In genomic region chr11:114296979-114297372, GRCh38 we compare ENCODE assay signal across 14 cellular contexts. TPM values are rescaled to one million over a fixed set of nuclear protein-coding genes. Genes with fewer than 3 reads are reported as not detected.
DNase-seq lines count a peak whose midpoint lies in the region; ATAC-seq and TF ChIP-seq lines count a peak whose summit lies in the region.
"Had no signal": no experiment of that assay in that cellular context is flagged by ENCODE, and none has a peak within 500 bp of the region (broad histone marks: within the 10 kb centered on the region; RNA-seq: fewer than 3 reads in every experiment).

No MANE protein-coding gene starts in this region.

- DNase-seq in AG09309 (ENCODE audit: low read depth) (no peak), foreskin fibroblast (no peak), gastrocnemius medialis (no peak), NCI-H524 (lab: John Stamatoyannopoulos, UW) (no peak), NCI-H2227 (lab: John Stamatoyannopoulos, UW; ENCODE audit: unreplicated experiment) (no peak), mucosa of descending colon (no peak)
- DNase-seq: activated T-cell treated with anti-CD3 and anti-CD28 coated beads, Interleukin-2, amount 50 U/mL, for 1 hour; glutamatergic neuron; KG1; NCI-H2171 treated with DMSO at 0.1 percent for 48 hours; stimulated activated CD4-positive, alpha-beta T cell treated with anti-CD3 and anti-CD28 coated beads, Interleukin-15, amount 100 ng/mL, for 24 hours had no signal

- H3K27ac ChIP-seq in angular gyrus (ENCODE audit: low read depth, low read length) (peak overlapping the region; percentile 51), gastrocnemius medialis (peak overlapping the region; percentile 68 to 83 (median 78))

- intact Hi-C loops in gastrocnemius medialis (cut with DNase I; ENCODE audit: low total_unique reads), result loop anchor here (5.0 kb wide), 1 partner anchor 135 kb away; no protein-coding TSS in a partner anchor
- intact Hi-C loops in mucosa of descending colon (cut with DNase I, micrococcal nuclease), result no loop called here

- ATAC-seq in gastrocnemius medialis, result no peak
- no peak for ATAC-seq in mucosa of descending colon
- ATAC-seq in HG03521 (IDR thresholded peaks at IDR 0.05; ENCODE audit: unreplicated experiment), result no peak

- H3K4me3 ChIP-seq in AG09309 (ENCODE audit: control insufficient read depth, low read depth, low read length) (peak overlapping the region; percentile 43), foreskin fibroblast (ENCODE audit: low read depth in 1 of 2, low read length in 2 of 2) (peak overlapping the region; percentile 69 to 71), gastrocnemius medialis (peak overlapping the region; percentile 47 to 62 (median 52)), mucosa of descending colon (no peak overlapping the region)

- peaks cover 0 to 27% of the 10 kb centered on the region in 2 donors for H3K36me3 ChIP-seq in gastrocnemius medialis
- no peaks in the 10 kb centered on the region for H3K36me3 ChIP-seq in mucosa of descending colon (ENCODE audit: low read depth)

- in situ Hi-C loops in gastrocnemius medialis (cut with MboI; ENCODE audit: low sequenced_read_pairs in 4 of 4), result loop anchor here in 2 of 4 donors (25.0 kb wide), 1 partner anchor 410 kb away; the partner anchor contains the start of gene USP28 (in 2 of the 2)

- TF ChIP-seq CTCF in AG09309 (IDR thresholded peaks at IDR 0.05; ENCODE audit: control insufficient read depth, insufficient read depth, low read depth, low read length, missing control alignments), result no peak
- TF ChIP-seq CTCF in foreskin fibroblast (IDR thresholded peaks at IDR 0.05; ENCODE audit: low read depth, low read length), result no peak
- TF ChIP-seq CTCF in gastrocnemius medialis (IDR thresholded peaks at IDR 0.05 in 4 of 5, conservative IDR thresholded peaks at IDR 0.05 in 1 of 5), result no peak
- TF ChIP-seq CTCF in mucosa of descending colon (IDR thresholded peaks at IDR 0.05), result no peak

- H3K9me3 ChIP-seq in gastrocnemius medialis, result peaks cover 0 to under 1% (median 0%) of the 10 kb centered on the region in 3 donors
- H3K9me3 ChIP-seq in mucosa of descending colon, result no peaks in the 10 kb centered on the region

- H3K27me3 ChIP-seq in gastrocnemius medialis, result no peaks in the 10 kb centered on the region

- no peak for TF ChIP-seq POLR2A in gastrocnemius medialis (IDR thresholded peaks at IDR 0.05)

- H3K4me1 ChIP-seq in gastrocnemius medialis, result peaks cover 21 to 28% of the 10 kb centered on the region in 2 donors
- H3K4me1 ChIP-seq in mucosa of descending colon (ENCODE audit: low read depth), result no peaks in the 10 kb centered on the region

RNA-seq across cellular contexts. Expression of gene NNMT, which starts 0.8 kb away (rescaled TPM):
- total RNA-seq in gastrocnemius medialis (100 to 1,000 TPM; 157 to 968 (median 541) TPM), mucosa of descending colon (100 to 1,000 TPM in 1 of 3 donors, 10 to 100 TPM in 2; 13.1 to 112 (median 65.9) TPM)
- total RNA-seq: B cell had no signal
